Comparison of ENCODE assay signal across 8 cellular contexts in the genomic region with DNA sequence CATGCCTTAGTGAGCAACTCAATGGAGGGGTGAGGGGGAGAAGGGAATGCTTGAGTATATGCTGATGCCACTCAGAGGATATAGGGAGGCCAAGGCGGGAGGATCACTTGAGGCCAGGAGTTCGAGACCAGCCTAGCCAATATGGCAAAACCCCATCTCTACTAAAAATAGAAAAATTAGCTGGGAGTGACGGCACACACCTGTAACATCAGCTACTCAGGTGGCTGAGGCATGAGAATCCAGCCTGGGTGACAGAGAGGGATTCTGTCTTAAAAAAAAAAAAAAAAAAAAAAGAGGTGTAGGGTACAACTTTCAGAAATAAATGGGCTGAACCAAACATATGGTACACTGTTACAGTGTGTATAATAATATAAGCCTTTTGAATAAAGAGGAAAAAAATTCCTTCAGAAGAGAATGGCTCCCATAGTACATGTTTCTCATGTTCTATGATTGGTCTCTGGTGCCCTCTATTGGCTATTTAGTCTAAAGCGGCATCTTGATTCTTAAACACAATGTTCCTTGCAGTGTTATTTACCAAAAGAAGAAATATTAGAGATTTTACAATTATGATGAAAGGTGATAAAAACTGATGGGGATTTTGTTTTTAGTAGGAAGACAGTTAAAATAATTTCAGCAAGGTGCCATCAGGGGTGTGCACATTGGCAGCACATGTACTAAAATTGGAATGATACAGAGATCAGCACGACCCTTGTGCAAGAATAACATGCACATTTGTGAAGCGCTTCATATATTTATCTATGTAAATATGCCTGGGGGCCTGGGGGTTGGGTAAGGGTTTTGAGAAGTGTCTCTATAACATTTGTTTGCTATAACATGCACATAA.
DNase-seq lines count a peak whose midpoint lies in the region; ATAC-seq, FAIRE-seq and TF ChIP-seq lines count a peak whose summit lies in the region.

No MANE protein-coding gene starts in this region.

- no peak overlapping the region for H3K4me3 Mint-ChIP-seq in astrocyte (ENCODE audit: unreplicated experiment)

- H3K9me3 Mint-ChIP-seq in astrocyte (ENCODE audit: unreplicated experiment) = no peaks in the 10 kb centered on the region

- no peaks in the 10 kb centered on the region for H3K36me3 Mint-ChIP-seq in astrocyte (ENCODE audit: low read depth, unreplicated experiment)

- H3K4me2 ChIP-seq in astrocyte (ENCODE audit: low read length) = no peak overlapping the region

- intact Hi-C loops in spleen (cut with DNase I; ENCODE audit: low total_unique reads) = loop anchor here (5.0 to 10.0 kb wide), 3 partner anchors 397 to 1875 kb away; no protein-coding TSS in a partner anchor

- 71 to 82% (median 75%) methylated on average over 6 of the region's 6 CpGs for WGBS in spleen, 5 donors

- H2AFZ ChIP-seq in astrocyte (ENCODE audit: low read depth, low read length) = no peak overlapping the region

- TF ChIP-seq CTCF in astrocyte (IDR thresholded peaks at IDR 0.05; ENCODE audit: insufficient read depth, low read depth, low read length) = peak; percentile 81
- peak in 9 of 11 experiments; percentile 20 to 78 (median 64) for TF ChIP-seq CTCF in spleen (IDR thresholded peaks at IDR 0.05 in 8 of 11, conservative IDR thresholded peaks at IDR 0.05 in 3 of 11)

- H3K9me3 ChIP-seq in astrocyte (ENCODE audit: insufficient read depth, low read depth, low read length) (no peaks in the 10 kb centered on the region), spleen (no peaks in the 10 kb centered on the region)

- H3K4me1 Mint-ChIP-seq in astrocyte (ENCODE audit: low read depth, unreplicated experiment) = peaks cover 2% of the 10 kb centered on the region

- no peak overlapping the region for H3K9ac ChIP-seq in astrocyte (ENCODE audit: low read length)

- DNase-seq in GDM1 (lab: John Stamatoyannopoulos, UW) = peak; percentile 15
- peak; percentile 62 for DNase-seq in NCI-H460 (ENCODE audit: extremely low read depth, low read depth)
- DNase-seq in astrocyte (ENCODE audit: low read depth) = peak; percentile 30
- peak; percentile 17 for DNase-seq in hepatic stellate cell (ENCODE audit: low spot score)
- no peak for DNase-seq in spleen
- no peak for DNase-seq in ureter (ENCODE audit: low spot score)

- H3K27ac Mint-ChIP-seq in astrocyte (ENCODE audit: unreplicated experiment) = no peak overlapping the region

- no peaks in the 10 kb centered on the region for H4K20me1 ChIP-seq in astrocyte (ENCODE audit: insufficient read depth, low read length)

- peak; percentile 5 for FAIRE-seq in astrocyte (lab: Jason Lieb, UNC)

- no peak overlapping the region for H3K27ac ChIP-seq in astrocyte (ENCODE audit: low read depth, low read length)
- no peak overlapping the region for H3K27ac ChIP-seq in spleen

- TF ChIP-seq POLR2A in spleen (IDR thresholded peaks at IDR 0.05) = no peak

- H3K36me3 ChIP-seq in astrocyte (ENCODE audit: insufficient read depth, low read length) = no peaks in the 10 kb centered on the region
- H3K36me3 ChIP-seq in spleen = peaks cover 0 to 16% (median 6%) of the 10 kb centered on the region in 6 donors

- no peaks in the 10 kb centered on the region for H3K27me3 Mint-ChIP-seq in astrocyte (ENCODE audit: low read depth, unreplicated experiment)

- no peaks in the 10 kb centered on the region for H3K79me2 ChIP-seq in astrocyte (ENCODE audit: insufficient read depth, low read length)

- H3K4me1 ChIP-seq in astrocyte (ENCODE audit: insufficient read depth, low read length) = no peaks in the 10 kb centered on the region
- H3K4me1 ChIP-seq in spleen = no peaks in the 10 kb centered on the region

- ATAC-seq in HG02885 (IDR thresholded peaks at IDR 0.05; ENCODE audit: poor library complexity, unreplicated experiment) (peak; percentile 58), GM19463 (IDR thresholded peaks at IDR 0.05; ENCODE audit: unreplicated experiment) (no peak)

- no peak overlapping the region for H3K4me3 ChIP-seq in astrocyte (ENCODE audit: insufficient read depth, low read depth, low read length)
- no peak overlapping the region for H3K4me3 ChIP-seq in spleen

- H3K27me3 ChIP-seq in astrocyte (ENCODE audit: insufficient read depth, low read length) (peaks cover 4% of the 10 kb centered on the region), spleen (replicated peaks in 1 of 7) (no peaks in the 10 kb centered on the region)

Comparison
In these comparisons a context has a peak if more than half of its experiments do, and no peak if none do; other contexts are left out.
1. DNase-seq: peak in GDM1 (single experiment), NCI-H460 (single experiment), astrocyte (single experiment) and hepatic stellate cell (single experiment); none in spleen (single experiment) and ureter (single experiment).